ENCODE assay signal across 24 cellular contexts in genomic region chr12:95208678-95209077, GRCh38. TPM values are rescaled to one million over a fixed set of nuclear protein-coding genes. Genes with fewer than 3 reads are reported as not detected.
DNase-seq lines count a peak whose midpoint lies in the region; ATAC-seq, FAIRE-seq and TF ChIP-seq lines count a peak whose summit lies in the region.
"Had no signal": no experiment of that assay in that cellular context is flagged by ENCODE, and none has a peak within 500 bp of the region (broad histone marks: within the 10 kb centered on the region; RNA-seq: fewer than 3 reads in every experiment).

No MANE protein-coding gene starts in this region.

- CTCF ChIA-PET in CD4-positive, alpha-beta T cell (lab: Charles Lee): no interaction called here

- H3K27me3 Mint-ChIP-seq in IgD-negative memory B cell: no peaks in the 10 kb centered on the region
- H3K27me3 Mint-ChIP-seq in astrocyte (ENCODE audit: low read depth, unreplicated experiment): no peaks in the 10 kb centered on the region
- no peaks in the 10 kb centered on the region for H3K27me3 Mint-ChIP-seq in CD4-positive, alpha-beta T cell

- no peak overlapping the region for H2AFZ ChIP-seq in astrocyte (ENCODE audit: low read depth, low read length)

- H3K27ac ChIP-seq in astrocyte (ENCODE audit: low read depth, low read length): no peak overlapping the region
- H3K27ac ChIP-seq in right cardiac atrium (ENCODE audit: low read length): no peak overlapping the region
- H3K27ac ChIP-seq in CD4-positive, alpha-beta T cell (ENCODE audit: low read depth, low read length): no peak overlapping the region
- H3K27ac ChIP-seq: C4-2B, upper lobe of left lung, VCaP had no signal

- H3K4me3 Mint-ChIP-seq in IgD-negative memory B cell (peak overlapping the region in 3 of 4 donors; percentile 7 to 61 (median 45)), astrocyte (ENCODE audit: unreplicated experiment) (no peak overlapping the region)
- no peak overlapping the region for H3K4me3 Mint-ChIP-seq in CD4-positive, alpha-beta T cell
- H3K4me3 Mint-ChIP-seq: immature natural killer cell; nephron progenitor cell; T-helper 2 cell treated with Interferon-gamma antibody and Interleukin-4, amounts not matched to agents 5 μg/mL and 100 μg/mL, for 36 hours had no signal

- TF ChIP-seq CTCF in astrocyte (IDR thresholded peaks at IDR 0.05; ENCODE audit: insufficient read depth, low read depth, low read length): no peak
- no peak for TF ChIP-seq CTCF in CD4-positive, alpha-beta T cell (IDR thresholded peaks at IDR 0.05)

- no peaks in the 10 kb centered on the region for H3K36me3 ChIP-seq in astrocyte (ENCODE audit: insufficient read depth, low read length)
- H3K36me3 ChIP-seq: upper lobe of left lung had no signal

- peaks cover 66% of the 10 kb centered on the region for H3K79me2 ChIP-seq in astrocyte (ENCODE audit: insufficient read depth, low read length)

- H3K9me3 Mint-ChIP-seq in IgD-negative memory B cell: no peaks in the 10 kb centered on the region
- no peaks in the 10 kb centered on the region for H3K9me3 Mint-ChIP-seq in astrocyte (ENCODE audit: unreplicated experiment)
- no peaks in the 10 kb centered on the region for H3K9me3 Mint-ChIP-seq in CD4-positive, alpha-beta T cell
- H3K9me3 Mint-ChIP-seq: immature natural killer cell; nephron progenitor cell; T-helper 2 cell treated with Interferon-gamma antibody and Interleukin-4, amounts not matched to agents 5 μg/mL and 100 μg/mL, for 36 hours had no signal

- H3K27me3 ChIP-seq in astrocyte (ENCODE audit: insufficient read depth, low read length) (no peaks in the 10 kb centered on the region), right cardiac atrium (ENCODE audit: control insufficient read depth, insufficient read depth) (no peaks in the 10 kb centered on the region)
- H3K27me3 ChIP-seq in CD4-positive, alpha-beta T cell (ENCODE audit: control insufficient read depth, insufficient read depth, low read length): no peaks in the 10 kb centered on the region
- H3K27me3 ChIP-seq: upper lobe of left lung had no signal

- H3K4me1 ChIP-seq in astrocyte (ENCODE audit: insufficient read depth, low read length): peaks cover 24% of the 10 kb centered on the region
- H3K4me1 ChIP-seq in right cardiac atrium (ENCODE audit: control insufficient read depth, insufficient read depth, low read length): peaks cover 9% of the 10 kb centered on the region

- intact Hi-C loops in right cardiac atrium (cut with DNase I): no loop called here
- intact Hi-C loops in CD4-positive, alpha-beta T cell (cut with DNase I, micrococcal nuclease): no loop called here

- peak; percentile 41 for DNase-seq in COLO668 (lab: John Stamatoyannopoulos, UW; ENCODE audit: unreplicated experiment)
- peak; percentile 16 for DNase-seq in NCI-H345 treated with DMSO at 0.1 percent for 48 hours (lab: John Stamatoyannopoulos, UW; ENCODE audit: unreplicated experiment)
- DNase-seq in astrocyte (ENCODE audit: low read depth): no peak
- no peak for DNase-seq in right cardiac atrium
- no peak for DNase-seq in CD4-positive, alpha-beta T cell
- no peak for DNase-seq in Ammon's horn (ENCODE audit: low spot score)
- DNase-seq in COR-L47 (lab: John Stamatoyannopoulos, UW): no peak
- DNase-seq: ACHN; activated effector memory CD4-positive, alpha-beta T cell treated with anti-CD3 and anti-CD28 coated beads, Interleukin-2, amount 50 U/mL, for 16 hours; cerebellar nuclear complex; immature natural killer cell; Kasumi-1; left ventricle myocardium superior; NCI-H1048; nephron progenitor cell; posterior cingulate gyrus; SK-N-SH; upper lobe of left lung had no signal

- no peak for FAIRE-seq in astrocyte (lab: Jason Lieb, UNC)
- FAIRE-seq: GM12891 had no signal

- POLR2A ChIA-PET in CD4-positive, alpha-beta T cell (lab: Charles Lee): interaction anchor here (0.6 kb wide), 1 partner anchor 76 kb away, joined by 4 read pairs; no protein-coding TSS in a partner anchor

- no peak overlapping the region for H3K4me3 ChIP-seq in astrocyte (ENCODE audit: insufficient read depth, low read depth, low read length)
- H3K4me3 ChIP-seq in right cardiac atrium (ENCODE audit: low read length): no peak overlapping the region
- H3K4me3 ChIP-seq: upper lobe of left lung had no signal

- 88% methylated on average over 7 of the region's 7 CpGs for WGBS in right cardiac atrium

- H3K27ac Mint-ChIP-seq in IgD-negative memory B cell: no peak overlapping the region
- H3K27ac Mint-ChIP-seq in astrocyte (ENCODE audit: unreplicated experiment): peak overlapping the region; percentile 53
- no peak overlapping the region for H3K27ac Mint-ChIP-seq in CD4-positive, alpha-beta T cell
- H3K27ac Mint-ChIP-seq: immature natural killer cell; nephron progenitor cell; T-helper 2 cell treated with Interferon-gamma antibody and Interleukin-4, amounts not matched to agents 5 μg/mL and 100 μg/mL, for 36 hours had no signal

- H4K20me1 ChIP-seq in astrocyte (ENCODE audit: insufficient read depth, low read length): no peaks in the 10 kb centered on the region

- H3K4me2 ChIP-seq in astrocyte (ENCODE audit: low read length): no peak overlapping the region
- H3K4me2 ChIP-seq: SK-N-SH had no signal

- H3K36me3 Mint-ChIP-seq in IgD-negative memory B cell (no peaks in the 10 kb centered on the region), astrocyte (ENCODE audit: low read depth, unreplicated experiment) (peaks cover 11% of the 10 kb centered on the region)
- H3K36me3 Mint-ChIP-seq in CD4-positive, alpha-beta T cell (ENCODE audit: low read depth): no peaks in the 10 kb centered on the region
- H3K36me3 Mint-ChIP-seq: immature natural killer cell had no signal

- H3K9me3 ChIP-seq in astrocyte (ENCODE audit: insufficient read depth, low read depth, low read length) (no peaks in the 10 kb centered on the region), right cardiac atrium (ENCODE audit: control insufficient read depth, low read length) (no peaks in the 10 kb centered on the region)
- H3K9me3 ChIP-seq in CD4-positive, alpha-beta T cell (ENCODE audit: control insufficient read depth, low read length): no peaks in the 10 kb centered on the region
- H3K9me3 ChIP-seq: SK-N-SH, upper lobe of left lung had no signal

- ATAC-seq in right cardiac atrium: no peak
- no peak for ATAC-seq in CD4-positive, alpha-beta T cell (ENCODE audit: poor library complexity)
- ATAC-seq: left ventricle myocardium superior, sciatic nerve had no signal

- H3K4me1 Mint-ChIP-seq in IgD-negative memory B cell: peaks cover 25 to 44% (median 28%) of the 10 kb centered on the region in 3 donors
- H3K4me1 Mint-ChIP-seq in astrocyte (ENCODE audit: low read depth, unreplicated experiment): peaks cover 42% of the 10 kb centered on the region
- H3K4me1 Mint-ChIP-seq in CD4-positive, alpha-beta T cell (ENCODE audit: low read depth): peaks cover 5% of the 10 kb centered on the region
- H3K4me1 Mint-ChIP-seq: immature natural killer cell had no signal

- no peak overlapping the region for H3K9ac ChIP-seq in astrocyte (ENCODE audit: low read length)
- H3K9ac ChIP-seq: SK-N-SH had no signal

RNA-seq across cellular contexts. Expression of gene FGD6, which starts 8.6 kb away (rescaled TPM):
- polyA plus RNA-seq in IgD-negative memory B cell (5.0 TPM), right cardiac atrium (2.9 TPM)
- total RNA-seq in astrocyte (25.3 and 26.5 TPM in 2 replicates), right cardiac atrium (10 to 100 TPM; 18.9 to 23.8 (median 20.8) TPM)
- 1 to 10 TPM; 1.5 TPM for total RNA-seq in CD4-positive, alpha-beta T cell

RNA-seq across cellular contexts. Expression of gene VEZT, which starts 8.9 kb away (rescaled TPM):
- polyA plus RNA-seq in IgD-negative memory B cell (21.5 TPM), right cardiac atrium (20.8 TPM)
- total RNA-seq in astrocyte (106 and 107 TPM in 2 replicates), right cardiac atrium (10 to 100 TPM; 58.9 to 78.6 (median 69.9) TPM)
- total RNA-seq in CD4-positive, alpha-beta T cell: 10 to 100 TPM; 52.6 to 57.2 TPM

Comparison
In these comparisons a context has a peak if more than half of its experiments do, and no peak if none do; other contexts are left out.
1. DNase-seq: peak in COLO668 (single experiment) and NCI-H345 treated with DMSO at 0.1 percent for 48 hours (single experiment); none in astrocyte (single experiment), right cardiac atrium (0 of 3), CD4-positive, alpha-beta T cell (0 of 10), Ammon's horn (single experiment) and COR-L47 (single experiment).
2. H3K4me3 Mint-ChIP-seq: peak in IgD-negative memory B cell (3 of 4); none in astrocyte (single experiment) and CD4-positive, alpha-beta T cell (single experiment).
3. RNA of gene FGD6, which starts 8.6 kb away (total RNA-seq): 25.3 to 26.5 TPM in astrocyte and 18.9 to 23.8 TPM in right cardiac atrium; 1.5 TPM in CD4-positive, alpha-beta T cell; every median in the first group is over 4 times any median in the second.